In the genomic region with DNA sequence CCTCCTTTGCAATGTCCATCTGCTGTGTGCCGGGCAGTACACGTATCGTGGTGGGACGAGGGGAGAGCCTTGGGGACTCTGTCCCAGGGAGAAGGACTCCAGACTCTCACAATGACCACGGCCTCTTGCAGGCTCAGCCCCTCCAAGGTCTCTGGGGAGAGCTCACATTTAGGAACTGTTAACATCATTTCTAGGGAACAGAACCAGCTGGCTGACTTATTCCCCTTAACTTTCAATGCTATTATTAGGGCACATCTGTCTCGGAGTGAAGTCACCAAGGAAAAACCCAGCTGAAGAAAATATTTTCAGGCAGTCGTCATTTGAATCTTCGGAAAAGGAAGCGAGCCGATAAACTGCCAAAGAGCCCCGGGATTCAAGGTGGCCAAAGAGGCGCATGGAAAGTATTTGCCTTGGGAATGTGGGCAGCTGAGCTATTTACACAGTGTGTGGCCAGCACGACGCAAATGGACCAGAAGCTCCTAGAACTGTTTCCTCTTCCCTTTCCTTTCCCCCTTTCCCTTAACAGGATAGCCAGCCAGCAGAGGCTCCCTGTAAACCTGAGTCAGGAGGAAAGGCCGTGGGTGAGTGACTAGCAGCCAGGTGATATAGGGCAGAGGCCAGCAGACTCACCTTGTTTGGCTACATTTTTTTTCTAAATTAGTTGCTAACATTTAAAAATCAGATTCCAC, we compare ENCODE assay signal across 8 cellular contexts.
DNase-seq lines count a peak whose midpoint lies in the region; ATAC-seq, FAIRE-seq and TF ChIP-seq lines count a peak whose summit lies in the region.

No MANE protein-coding gene starts in this region.

- TF ChIP-seq CTCF in CD14-positive monocyte (IDR thresholded peaks at IDR 0.05) (no peak), pancreas (IDR thresholded peaks at IDR 0.05) (no peak), GM10248 (IDR thresholded peaks at IDR 0.05; ENCODE audit: control extremely low read depth, extremely low read depth, low read depth, missing control alignments) (no peak)

- intact Hi-C loops in CD14-positive monocyte (cut with micrococcal nuclease) (loop anchor here in 1 of 2 donors (1.0 kb wide), 1 partner anchor 10 kb away; no protein-coding TSS in a partner anchor), pancreas (cut with DNase I) (no loop called here)

- H3K9me3 Mint-ChIP-seq in CD14-positive monocyte = peaks cover 0 to 2% (median 0%) of the 10 kb centered on the region in 7 donors

- ATAC-seq in pancreas = peak; percentile 75 to 86 (median 84)

- peak overlapping the region; percentile 97 to 100 (median 99) for H3K27ac Mint-ChIP-seq in CD14-positive monocyte

- H3K27ac ChIP-seq in SJCRH30 (peak overlapping the region; percentile 84), pancreas (peak overlapping the region; percentile 46 to 86 (median 64))

- WGBS in pancreas, 2 donors = 42 to 44% methylated on average over 15 of the region's 15 CpGs

- H3K4me3 Mint-ChIP-seq in CD14-positive monocyte = no peak overlapping the region

- FAIRE-seq in pancreas (lab: Jason Lieb, UNC) = no peak

- H3K36me3 ChIP-seq in SJCRH30 (no peaks in the 10 kb centered on the region), pancreas (no peaks in the 10 kb centered on the region)

- DNase-seq in CD14-positive monocyte (ENCODE audit: low spot score) (no peak), SJCRH30 (peak; percentile 86 to 89), fibroblast of the conjunctiva (ENCODE audit: low read depth) (peak; percentile 26), pancreas (peak in 4 of 6 donors; percentile 55 to 80 (median 64)), GM10248 (ENCODE audit: extremely low spot score) (no peak), NCI-H1694 (lab: John Stamatoyannopoulos, UW) (no peak), cerebellum (ENCODE audit: low spot score) (no peak), NCI-H524 treated with DMSO at 0.1 percent for 48 hours (lab: John Stamatoyannopoulos, UW) (no peak)

- H3K27me3 ChIP-seq in SJCRH30 (no peaks in the 10 kb centered on the region), pancreas (no peaks in the 10 kb centered on the region)

- peaks cover 0 to 3% (median 1%) of the 10 kb centered on the region in 3 donors for H3K27me3 Mint-ChIP-seq in CD14-positive monocyte (ENCODE audit: low read depth in 3 of 3)

- H3K4me3 ChIP-seq in SJCRH30 = no peak overlapping the region
- no peak overlapping the region for H3K4me3 ChIP-seq in pancreas

- H3K36me3 Mint-ChIP-seq in CD14-positive monocyte = peaks cover 45 to 47% of the 10 kb centered on the region in 2 donors

- CTCF ChIA-PET in GM10248 (lab: Yijun Ruan, JAX) = interaction anchor here (0.9 to 2.5 kb wide), 13 partner anchors 11 to 1445 kb away, joined by 3 to 10 read pairs (median 3); partner anchors contain the start of genes MRPL55 and PARP1

- H3K4me1 ChIP-seq in SJCRH30 = peaks cover 69% of the 10 kb centered on the region
- H3K4me1 ChIP-seq in pancreas = peaks cover 0 to 40% (median 4%) of the 10 kb centered on the region in 3 donors

- H3K9me3 ChIP-seq in SJCRH30 (replicated peaks) = no peaks in the 10 kb centered on the region
- no peaks in the 10 kb centered on the region for H3K9me3 ChIP-seq in pancreas

- POLR2A ChIA-PET in GM10248 (lab: Yijun Ruan, JAX) = no interaction called here

- peaks cover 67% of the 10 kb centered on the region for H3K4me1 Mint-ChIP-seq in CD14-positive monocyte

Comparison
In these comparisons a context has a peak if more than half of its experiments do, and no peak if none do; other contexts are left out.
1. DNase-seq: peak in SJCRH30 (2 of 2), fibroblast of the conjunctiva (single experiment) and pancreas (4 of 6); none in CD14-positive monocyte (single experiment), GM10248 (single experiment), NCI-H1694 (single experiment), cerebellum (single experiment) and NCI-H524 treated with DMSO at 0.1 percent for 48 hours (single experiment).